29 cellular contexts compared by ENCODE assay signal in the genomic region with DNA sequence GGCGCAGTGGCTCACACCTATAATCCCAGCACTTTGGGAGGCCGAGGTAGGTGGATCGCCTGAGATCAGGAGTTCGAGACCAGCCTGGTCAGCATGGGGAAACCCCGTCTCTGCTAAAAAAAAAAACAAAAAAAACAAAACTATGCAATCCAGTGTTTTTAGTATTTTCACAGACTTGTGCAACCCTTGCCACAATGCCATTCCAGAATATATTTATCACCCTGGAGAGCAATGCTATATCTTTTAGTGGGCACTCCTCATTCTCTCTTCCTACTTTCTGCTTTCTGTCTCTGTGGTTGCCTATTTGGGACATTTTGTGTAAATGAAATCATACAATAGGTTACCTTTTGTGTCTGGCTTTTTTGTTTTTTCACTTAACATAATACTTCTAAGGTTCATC. TPM values are rescaled to one million over a fixed set of nuclear protein-coding genes. Genes with fewer than 3 reads are reported as not detected.
"Had no signal": no experiment of that assay in that cellular context is flagged by ENCODE, and none has a peak within 500 bp of the region (broad histone marks: within the 10 kb centered on the region; RNA-seq: fewer than 3 reads in every experiment).

No MANE protein-coding gene starts in this region.

- H3K27me3 Mint-ChIP-seq: activated CD4-positive, alpha-beta memory T cell treated with anti-CD3 and anti-CD28 coated beads, Interleukin-2, amount 10 ng/mL, durations not matched to agents 7 days and 5 days; activated CD4-positive, alpha-beta T cell treated with anti-CD3 and anti-CD28 coated beads for 36 hours; activated naive CD8-positive, alpha-beta T cell; T-cell had no signal

- DNase-seq: activated CD4-positive, alpha-beta memory T cell treated with anti-CD3 and anti-CD28 coated beads, Interleukin-2, amount 10 ng/mL, durations not matched to agents 7 days and 5 days; activated CD4-positive, alpha-beta T cell treated with anti-CD3 and anti-CD28 coated beads for 36 hours; activated CD4-positive, alpha-beta T cell treated with anti-CD3 and anti-CD28 coated beads, Interleukin-2, amount 50 U/mL, for 1 hour; activated CD8-positive, alpha-beta memory T cell treated with anti-CD3 and anti-CD28 coated beads, Interleukin-2, amount 50 U/mL, for 48 hours; activated effector memory CD4-positive, alpha-beta T cell treated with anti-CD3 and anti-CD28 coated beads, Interleukin-2, amount 50 U/mL, for 16 hours; activated naive CD4-positive, alpha-beta T cell treated with anti-CD3 and anti-CD28 coated beads for 36 hours; activated T-cell treated with anti-CD3 and anti-CD28 coated beads, Interleukin-2, amount 50 U/mL, for 1 hour; anterior cingulate cortex; caudate nucleus; NCI-H1092 treated with DMSO at 0.1 percent for 48 hours; NCI-H1417 treated with DMSO at 0.1 percent for 48 hours; NCI-H1694; NCI-H2029; NCI-H345; NCI-H510A; NCI-H526 treated with DMSO at 0.1 percent for 48 hours; NCI-H82; RPMI8226; T-cell; T-helper 2 cell; T1000 had no signal

- H3K27ac ChIP-seq: SK-N-MC, VCaP had no signal

- H3K9me3 Mint-ChIP-seq: activated CD4-positive, alpha-beta memory T cell treated with anti-CD3 and anti-CD28 coated beads, Interleukin-2, amount 10 ng/mL, durations not matched to agents 7 days and 5 days; activated naive CD4-positive, alpha-beta T cell treated with anti-CD3 and anti-CD28 coated beads for 36 hours; activated T-helper 1 cell treated with anti-CD3 and anti-CD28 coated beads, Interleukin-12 subunit alpha, Interleukin-12 subunit beta, Interleukin-2, Interleukin-4 antibody, amounts not matched to agents 30 ng/mL and 10 ng/mL and 1 ng/mL, durations not matched to agents 14 hours and 24 hours and 36 hours; T-cell had no signal

- H3K4me1 Mint-ChIP-seq: T-cell had no signal

- H3K4me3 Mint-ChIP-seq: activated CD4-positive, alpha-beta memory T cell treated with anti-CD3 and anti-CD28 coated beads, Interleukin-2, amount 10 ng/mL, durations not matched to agents 7 days and 5 days; activated CD4-positive, alpha-beta T cell treated with anti-CD3 and anti-CD28 coated beads for 36 hours; activated naive CD4-positive, alpha-beta T cell treated with anti-CD3 and anti-CD28 coated beads for 36 hours; activated naive CD8-positive, alpha-beta T cell; activated T-helper 1 cell treated with anti-CD3 and anti-CD28 coated beads, Interleukin-12 subunit alpha, Interleukin-12 subunit beta, Interleukin-2, Interleukin-4 antibody, amounts not matched to agents 30 ng/mL and 10 ng/mL and 1 ng/mL, durations not matched to agents 14 hours and 24 hours and 36 hours; T-cell had no signal

- H3K4me3 ChIP-seq: SK-N-MC had no signal

- H3K27ac Mint-ChIP-seq: activated CD4-positive, alpha-beta memory T cell treated with anti-CD3 and anti-CD28 coated beads, Interleukin-2, amount 10 ng/mL, durations not matched to agents 7 days and 5 days; activated CD4-positive, alpha-beta T cell treated with anti-CD3 and anti-CD28 coated beads for 36 hours; activated naive CD4-positive, alpha-beta T cell treated with anti-CD3 and anti-CD28 coated beads for 36 hours; activated naive CD8-positive, alpha-beta T cell; activated T-helper 1 cell treated with anti-CD3 and anti-CD28 coated beads, Interleukin-12 subunit alpha, Interleukin-12 subunit beta, Interleukin-2, Interleukin-4 antibody, amounts not matched to agents 30 ng/mL and 10 ng/mL and 1 ng/mL, durations not matched to agents 14 hours and 24 hours and 36 hours; T-cell had no signal

- ATAC-seq: activated CD4-positive, alpha-beta T cell treated with anti-CD3 and anti-CD28 coated beads for 36 hours; Right ventricle myocardium inferior; T-cell had no signal

RNA-seq across cellular contexts. Expression of gene GHRH, which starts 43.2 kb away (rescaled TPM):
- total RNA-seq: activated CD4-positive, alpha-beta memory T cell treated with anti-CD3 and anti-CD28 coated beads, Interleukin-2, amount 10 ng/mL, durations not matched to agents 7 days and 5 days; activated CD4-positive, alpha-beta T cell treated with anti-CD3 and anti-CD28 coated beads for 36 hours; activated naive CD4-positive, alpha-beta T cell treated with anti-CD3 and anti-CD28 coated beads for 36 hours; activated T-helper 1 cell treated with anti-CD3 and anti-CD28 coated beads, Interleukin-12 subunit alpha, Interleukin-12 subunit beta, Interleukin-2, Interleukin-4 antibody, amounts not matched to agents 30 ng/mL and 10 ng/mL and 1 ng/mL, durations not matched to agents 14 hours and 24 hours and 36 hours; cerebellum; OCI-LY7; Right ventricle myocardium inferior; T-cell had no signal
- polyA plus RNA-seq: adipose tissue had no signal
